19 cellular contexts compared by ENCODE assay signal in the genomic region with DNA sequence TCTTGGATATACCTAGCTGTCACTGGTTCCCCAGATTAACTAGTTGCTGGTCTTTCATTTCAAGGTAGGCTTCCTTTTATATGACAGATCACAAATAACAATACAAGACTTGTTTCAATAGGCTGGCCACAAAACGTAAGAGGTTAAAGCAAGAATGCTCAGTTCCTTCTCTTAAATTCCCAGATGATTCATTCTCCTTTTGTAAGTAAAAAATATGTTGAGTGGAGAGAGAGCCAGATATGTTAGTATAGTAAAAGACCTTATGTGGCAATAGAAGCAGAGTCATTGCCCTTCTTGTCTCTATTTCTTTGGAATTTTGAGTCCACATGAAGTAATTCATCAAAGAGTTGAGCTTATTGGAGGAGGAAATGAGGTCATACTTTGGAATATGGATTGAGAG.
DNase-seq lines count a peak whose midpoint lies in the region; FAIRE-seq and TF ChIP-seq lines count a peak whose summit lies in the region.
"Had no signal": no experiment of that assay in that cellular context is flagged by ENCODE, and none has a peak within 500 bp of the region (broad histone marks: within the 10 kb centered on the region; RNA-seq: fewer than 3 reads in every experiment).

No MANE protein-coding gene starts in this region.

- POLR2A ChIA-PET in activated CD4-positive, alpha-beta memory T cell treated with anti-CD3 and anti-CD28 coated beads for 36 hours (lab: Charles Lee) = no interaction called here

- H3K18ac ChIP-seq in mesenchymal stem cell (ENCODE audit: low read depth in 1 of 2, low read length in 2 of 2) = no peak overlapping the region

- no peak overlapping the region for H2BK120ac ChIP-seq in mesenchymal stem cell (ENCODE audit: low read depth, low read length)

- no peak overlapping the region for H3K27ac ChIP-seq in mesenchymal stem cell (ENCODE audit: low read length, poor library complexity, severe bottlenecking)
- H3K27ac ChIP-seq: C4-2B had no signal

- no peak overlapping the region for H3K4me3 Mint-ChIP-seq in activated CD4-positive, alpha-beta memory T cell treated with anti-CD3 and anti-CD28 coated beads for 36 hours

- H3K23ac ChIP-seq in mesenchymal stem cell (ENCODE audit: low read length in 2 of 2) = no peak overlapping the region

- FAIRE-seq in GM12891 (lab: Jason Lieb, UNC) = no peak
- FAIRE-seq: D721Med, K562 had no signal

- H3K27ac Mint-ChIP-seq in activated CD4-positive, alpha-beta memory T cell treated with anti-CD3 and anti-CD28 coated beads for 36 hours = no peak overlapping the region

- H3K14ac ChIP-seq in mesenchymal stem cell (ENCODE audit: low read length in 2 of 2) = no peak overlapping the region

- peaks cover 6% of the 10 kb centered on the region for H3K9me3 Mint-ChIP-seq in activated CD4-positive, alpha-beta memory T cell treated with anti-CD3 and anti-CD28 coated beads for 36 hours

- no peaks in the 10 kb centered on the region for H3K79me1 ChIP-seq in mesenchymal stem cell (replicated peaks; ENCODE audit: low read length, poor library complexity, severe bottlenecking)

- no peak overlapping the region for H2AFZ ChIP-seq in mesenchymal stem cell (ENCODE audit: low read depth, low read length)

- no peaks in the 10 kb centered on the region for H3K36me3 Mint-ChIP-seq in activated CD4-positive, alpha-beta memory T cell treated with anti-CD3 and anti-CD28 coated beads for 36 hours

- no peak overlapping the region for H2BK15ac ChIP-seq in mesenchymal stem cell (ENCODE audit: low read depth, poor library complexity, severe bottlenecking)

- H3K36me3 ChIP-seq in mesenchymal stem cell (ENCODE audit: control insufficient read depth in 1 of 2, insufficient read depth in 2 of 2, low read depth in 1 of 2, low read length in 2 of 2) = no peaks in the 10 kb centered on the region

- no peak overlapping the region for H4K91ac ChIP-seq in mesenchymal stem cell (ENCODE audit: low read length)

- peaks cover 10% of the 10 kb centered on the region for H3K9me3 ChIP-seq in mesenchymal stem cell (ENCODE audit: control insufficient read depth, low read length)

- TF ChIP-seq CTCF in choroid plexus epithelial cell (conservative IDR thresholded peaks at IDR 0.05; ENCODE audit: low read depth, low read length) = no peak

- no peak overlapping the region for H4K8ac ChIP-seq in mesenchymal stem cell (ENCODE audit: low read length)

- no peak overlapping the region for H2BK12ac ChIP-seq in mesenchymal stem cell (ENCODE audit: low read length in 2 of 2)

- CTCF ChIA-PET in activated CD4-positive, alpha-beta memory T cell treated with anti-CD3 and anti-CD28 coated beads for 36 hours (lab: Charles Lee) = no interaction called here

- no peak for TF ChIP-seq POLR2A in GM12891 (IDR thresholded peaks at IDR 0.05; ENCODE audit: low read depth, low read length)

- no peak overlapping the region for H3K4me3 ChIP-seq in choroid plexus epithelial cell (ENCODE audit: low read depth, low read length)
- H3K4me3 ChIP-seq in mesenchymal stem cell (ENCODE audit: insufficient read depth in 1 of 2, low read depth in 1 of 2, low read length in 2 of 2) = no peak overlapping the region
- H3K4me3 ChIP-seq: K562 had no signal

- WGBS in mesenchymal stem cell = no CpG with 5 or more reads among the region's 1 CpG

- H3K9ac ChIP-seq in mesenchymal stem cell (ENCODE audit: low read length) = no peak overlapping the region

- no peaks in the 10 kb centered on the region for H3K4me1 ChIP-seq in mesenchymal stem cell (ENCODE audit: control insufficient read depth, insufficient read depth, low read depth, low read length)

- DNase-seq in GM12891 (ENCODE audit: insufficient read length, low spot score) = no peak
- DNase-seq in M059J (ENCODE audit: low read depth) = peak; percentile 8
- peak; percentile 5 for DNase-seq in choroid plexus epithelial cell (ENCODE audit: low read depth)
- DNase-seq in mesenchymal stem cell = peak; percentile 41
- no peak for DNase-seq in C1 segment of cervical spinal cord (lab: John Stamatoyannopoulos, UW)
- DNase-seq in GDM1 (lab: John Stamatoyannopoulos, UW) = no peak
- DNase-seq in activated T-cell treated with anti-CD3 and anti-CD28 coated beads for 4 hours = no peak
- no peak for DNase-seq in activated CD4-positive, alpha-beta memory T cell treated with anti-CD3 and anti-CD28 coated beads for 36 hours
- DNase-seq: ACHN, HCEC 1CT, NCI-H187, NCI-H2107, NCI-H510A, NCI-H774, OCI-M1, SHP77 treated with DMSO at 0.1 percent for 48 hours had no signal

- no peaks in the 10 kb centered on the region for H3K27me3 Mint-ChIP-seq in activated CD4-positive, alpha-beta memory T cell treated with anti-CD3 and anti-CD28 coated beads for 36 hours

- intact Hi-C loops in activated CD4-positive, alpha-beta memory T cell treated with anti-CD3 and anti-CD28 coated beads for 36 hours (cut with micrococcal nuclease) = no loop called here

- no peak overlapping the region for H3K4me2 ChIP-seq in mesenchymal stem cell (ENCODE audit: low read length, poor library complexity, severe bottlenecking)

- H2BK5ac ChIP-seq in mesenchymal stem cell (ENCODE audit: low read depth, low read length, poor library complexity, severe bottlenecking) = no peak overlapping the region

- H2AK5ac ChIP-seq in mesenchymal stem cell (ENCODE audit: low read length, severe bottlenecking) = no peak overlapping the region

- H3K27me3 ChIP-seq in mesenchymal stem cell (ENCODE audit: control insufficient read depth in 1 of 2, insufficient read depth in 1 of 2, low read length in 2 of 2) = no peaks in the 10 kb centered on the region

- H3K4ac ChIP-seq in mesenchymal stem cell (ENCODE audit: low read depth in 1 of 2, low read length in 2 of 2) = no peak overlapping the region

- H3K4me1 Mint-ChIP-seq in activated CD4-positive, alpha-beta memory T cell treated with anti-CD3 and anti-CD28 coated beads for 36 hours (ENCODE audit: low read depth) = no peaks in the 10 kb centered on the region

TF ChIP-seq in GM12891, 5 proteins besides CTCF, POLR2A, EP300 and RAD21:
- TF ChIP-seq SPI1 (IDR thresholded peaks at IDR 0.05; ENCODE audit: low read depth, low read length) = peak; percentile 40; the same call in 1 of the 2 replicates
- no peak for TF ChIP-seq POU2F2 (IDR thresholded peaks at IDR 0.05; ENCODE audit: low read depth, low read length)

Comparison
In these comparisons a context has a peak if more than half of its experiments do, and no peak if none do; other contexts are left out.
1. DNase-seq: peak in M059J (single experiment), choroid plexus epithelial cell (single experiment) and mesenchymal stem cell (single experiment); none in GM12891 (single experiment), C1 segment of cervical spinal cord (0 of 14), GDM1 (single experiment), activated T-cell treated with anti-CD3 and anti-CD28 coated beads for 4 hours (single experiment) and activated CD4-positive, alpha-beta memory T cell treated with anti-CD3 and anti-CD28 coated beads for 36 hours (single experiment).